ENCODE assay signal across 15 cellular contexts in genomic region chr2:217687771-217688170, GRCh38.
A peak's percentile ranks its signal among the peaks of the same experiment; 100 is the strongest.
DNase-seq lines count a peak whose midpoint lies in the region; ATAC-seq and TF ChIP-seq lines count a peak whose summit lies in the region.
"Had no signal": no experiment of that assay in that cellular context is flagged by ENCODE, and none has a peak within 500 bp of the region (broad histone marks: within the 10 kb centered on the region; RNA-seq: fewer than 3 reads in every experiment).

No MANE protein-coding gene starts in this region.

- peak; percentile 51 for TF ChIP-seq EP300 in suprapubic skin (IDR thresholded peaks at IDR 0.05)

- no peaks in the 10 kb centered on the region for H3K27me3 ChIP-seq in esophagus (ENCODE audit: control insufficient read depth in 1 of 2, insufficient read depth in 2 of 2, low read length in 2 of 2)
- no peaks in the 10 kb centered on the region for H3K27me3 ChIP-seq in suprapubic skin
- H3K27me3 ChIP-seq in vagina = no peaks in the 10 kb centered on the region

- H3K36me3 ChIP-seq in esophagus (ENCODE audit: control insufficient read depth in 2 of 2, insufficient read depth in 2 of 2, low read length in 1 of 2) (no peaks in the 10 kb centered on the region), suprapubic skin (no peaks in the 10 kb centered on the region), vagina (no peaks in the 10 kb centered on the region)

- H3K4me3 ChIP-seq in esophagus (ENCODE audit: low read depth in 1 of 2, low read length in 2 of 2) (no peak overlapping the region), suprapubic skin (no peak overlapping the region), vagina (no peak overlapping the region)
- H3K4me3 ChIP-seq: PC-9 had no signal

- H3K27ac ChIP-seq in esophagus (ENCODE audit: low read depth in 2 of 2, low read length in 1 of 2) = peak overlapping the region; percentile 69 to 74
- H3K27ac ChIP-seq in suprapubic skin = peak overlapping the region; percentile 85
- H3K27ac ChIP-seq in vagina = peak overlapping the region; percentile 84
- H3K27ac ChIP-seq: PC-9 had no signal

- ATAC-seq in HG03108 (IDR thresholded peaks at IDR 0.05; ENCODE audit: unreplicated experiment) = no peak
- ATAC-seq in HG03196 (IDR thresholded peaks at IDR 0.05; ENCODE audit: unreplicated experiment) = no peak

- WGBS in esophagus, 2 donors = 85 to 88% methylated on average over 6 of the region's 6 CpGs
- 83% methylated on average over 6 of the region's 6 CpGs for WGBS in suprapubic skin

- no peak for TF ChIP-seq POLR2A in suprapubic skin (IDR thresholded peaks at IDR 0.05)
- TF ChIP-seq POLR2A in vagina (IDR thresholded peaks at IDR 0.05) = no peak

- H3K27ac Mint-ChIP-seq in activated naive CD4-positive, alpha-beta T cell treated with anti-CD3 and anti-CD28 coated beads for 36 hours = no peak overlapping the region
- H3K27ac Mint-ChIP-seq: CD14-positive monocyte had no signal

- H3K9me3 Mint-ChIP-seq in activated naive CD4-positive, alpha-beta T cell treated with anti-CD3 and anti-CD28 coated beads for 36 hours = no peaks in the 10 kb centered on the region

- peak; percentile 22 for DNase-seq in islet precursor cell
- peak in 1 of 2 donors; percentile 30 for DNase-seq in suprapubic skin (ENCODE audit: low spot score in 2 of 2)
- peak in 1 of 2 donors; percentile 77 for DNase-seq in vagina (ENCODE audit: extremely low spot score in 2 of 2)
- no peak for DNase-seq in activated naive CD4-positive, alpha-beta T cell treated with anti-CD3 and anti-CD28 coated beads for 36 hours
- DNase-seq: ACHN, AML-193, DMS 273 treated with DMSO at 0.1 percent for 48 hours, NCI-H1092 treated with DMSO at 0.1 percent for 48 hours, NCI-H1694, NCI-H524, PC-9 had no signal

- peaks cover 2 to 14% of the 10 kb centered on the region in 2 donors for H3K4me1 ChIP-seq in esophagus (ENCODE audit: control insufficient read depth in 2 of 2, insufficient read depth in 2 of 2, low read length in 1 of 2)
- H3K4me1 ChIP-seq in suprapubic skin = peaks cover 74% of the 10 kb centered on the region
- peaks cover 87% of the 10 kb centered on the region for H3K4me1 ChIP-seq in vagina

- H3K4me1 Mint-ChIP-seq in activated naive CD4-positive, alpha-beta T cell treated with anti-CD3 and anti-CD28 coated beads for 36 hours (ENCODE audit: low read depth) = no peaks in the 10 kb centered on the region

- no peaks in the 10 kb centered on the region for H3K27me3 Mint-ChIP-seq in activated naive CD4-positive, alpha-beta T cell treated with anti-CD3 and anti-CD28 coated beads for 36 hours (ENCODE audit: low read depth)

- intact Hi-C loops in vagina (cut with DNase I) = no loop called here
- intact Hi-C loops in activated naive CD4-positive, alpha-beta T cell treated with anti-CD3 and anti-CD28 coated beads for 36 hours (cut with micrococcal nuclease) = no loop called here

- H3K9me3 ChIP-seq in esophagus (ENCODE audit: control insufficient read depth in 2 of 2, insufficient read depth in 1 of 2, low read depth in 1 of 2, low read length in 1 of 2) = no peaks in the 10 kb centered on the region
- H3K9me3 ChIP-seq in suprapubic skin = no peaks in the 10 kb centered on the region
- H3K9me3 ChIP-seq in vagina = no peaks in the 10 kb centered on the region

- CTCF ChIA-PET in activated naive CD4-positive, alpha-beta T cell treated with anti-CD3 and anti-CD28 coated beads for 36 hours (lab: Charles Lee) = interaction anchor here (0.7 kb wide), 1 partner anchor 25 kb away, joined by 4 read pairs; no protein-coding TSS in a partner anchor

- H3K4me3 Mint-ChIP-seq in activated naive CD4-positive, alpha-beta T cell treated with anti-CD3 and anti-CD28 coated beads for 36 hours = no peak overlapping the region
- H3K4me3 Mint-ChIP-seq: CD14-positive monocyte had no signal

- no peaks in the 10 kb centered on the region for H3K36me3 Mint-ChIP-seq in activated naive CD4-positive, alpha-beta T cell treated with anti-CD3 and anti-CD28 coated beads for 36 hours (ENCODE audit: low read depth)
- H3K36me3 Mint-ChIP-seq: CD14-positive monocyte had no signal

- TF ChIP-seq CTCF in suprapubic skin (IDR thresholded peaks at IDR 0.05) = no peak
- no peak for TF ChIP-seq CTCF in vagina (IDR thresholded peaks at IDR 0.05)
